21 cellular contexts compared by ENCODE assay signal in genomic region chr5:144144956-144145751, GRCh38. TPM values are rescaled to one million over a fixed set of nuclear protein-coding genes. Genes with fewer than 3 reads are reported as not detected.
A peak's percentile ranks its signal among the peaks of the same experiment; 100 is the strongest.
DNase-seq lines count a peak whose midpoint lies in the region; ATAC-seq, FAIRE-seq and TF ChIP-seq lines count a peak whose summit lies in the region.
"Had no signal": no experiment of that assay in that cellular context is flagged by ENCODE, and none has a peak within 500 bp of the region (broad histone marks: within the 10 kb centered on the region; RNA-seq: fewer than 3 reads in every experiment).

No MANE protein-coding gene starts in this region.

- no peak overlapping the region for H3K9ac ChIP-seq in keratinocyte (ENCODE audit: control insufficient read depth, extremely low read depth, insufficient read depth, low read length)

- H3K9me3 Mint-ChIP-seq in mesothelial cell of epicardium, result no peaks in the 10 kb centered on the region
- H3K9me3 Mint-ChIP-seq: CD4-positive, alpha-beta memory T cell; stimulated activated effector memory CD8-positive, alpha-beta T cell treated with anti-CD3 and anti-CD28 coated beads, Interleukin-12 subunit alpha, Interleukin-12 subunit beta, amount 100 ng/mL, for 72 hours had no signal

- H3K27me3 ChIP-seq in heart left ventricle (no peaks in the 10 kb centered on the region), keratinocyte (ENCODE audit: control insufficient read depth, extremely low read depth, insufficient read depth, low read length) (no peaks in the 10 kb centered on the region)
- H3K27me3 ChIP-seq: body of pancreas, transverse colon had no signal

- H3K27ac ChIP-seq in heart left ventricle (peak overlapping the region in 8 of 12 donors; percentile 8 to 60 (median 50)), keratinocyte (ENCODE audit: control insufficient read depth, insufficient read depth, low read length) (no peak overlapping the region)
- H3K27ac ChIP-seq: body of pancreas, transverse colon had no signal

- no peak for TF ChIP-seq POLR2A in heart left ventricle (IDR thresholded peaks at IDR 0.05)

- no peak overlapping the region for H3K4me2 ChIP-seq in keratinocyte (ENCODE audit: control insufficient read depth, extremely low read depth, insufficient read depth, low read depth, low read length)

- no peaks in the 10 kb centered on the region for H3K79me2 ChIP-seq in keratinocyte (ENCODE audit: control insufficient read depth, insufficient read depth, low read length)

- H3K4me3 ChIP-seq in heart left ventricle, result no peak overlapping the region
- H3K4me3 ChIP-seq in keratinocyte (ENCODE audit: control insufficient read depth in 2 of 3, extremely low read depth in 1 of 3, insufficient read depth in 2 of 3, low read depth in 1 of 3, low read length in 3 of 3), result no peak overlapping the region
- no peak overlapping the region for H3K4me3 ChIP-seq in foreskin fibroblast (ENCODE audit: low read depth in 1 of 2, low read length in 2 of 2)
- H3K4me3 ChIP-seq: body of pancreas, transverse colon had no signal

- no peaks in the 10 kb centered on the region for H4K20me1 ChIP-seq in keratinocyte (ENCODE audit: control insufficient read depth, extremely low read depth, insufficient read depth, low read length)

- DNase-seq in heart left ventricle, result no peak
- no peak for DNase-seq in cardiac septum (ENCODE audit: low spot score)
- DNase-seq in amniotic epithelial cell (ENCODE audit: low read depth), result peak; percentile 24
- no peak for DNase-seq in keratinocyte (ENCODE audit: low read depth, low spot score)
- DNase-seq in activated T-cell treated with anti-CD3 and anti-CD28 coated beads for 4 hours, result no peak
- DNase-seq in mesothelial cell of epicardium (ENCODE audit: low spot score in 2 of 2, unreplicated experiment in 2 of 2), result no peak
- DNase-seq in foreskin fibroblast, result no peak
- DNase-seq: ACHN; activated naive CD4-positive, alpha-beta T cell treated with Interleukin-2 at 50 U/mL for 16 hours; body of pancreas; CD4-positive, alpha-beta memory T cell; effector memory CD4-positive, alpha-beta T cell; NCI-H2171; occipital lobe; SIG-M5; transverse colon had no signal

- H3K9me1 ChIP-seq in keratinocyte (ENCODE audit: control insufficient read depth, extremely low read depth, insufficient read depth, low read length), result no peaks in the 10 kb centered on the region

- no peak overlapping the region for H3K4me3 Mint-ChIP-seq in mesothelial cell of epicardium
- H3K4me3 Mint-ChIP-seq: CD4-positive, alpha-beta memory T cell; stimulated activated effector memory CD8-positive, alpha-beta T cell treated with anti-CD3 and anti-CD28 coated beads, Interleukin-12 subunit alpha, Interleukin-12 subunit beta, amount 100 ng/mL, for 72 hours had no signal

- H2AFZ ChIP-seq in keratinocyte (ENCODE audit: control insufficient read depth, low read length), result no peak overlapping the region

- H3K27me3 Mint-ChIP-seq in mesothelial cell of epicardium (ENCODE audit: low read depth), result peaks cover 7% of the 10 kb centered on the region

- dilution Hi-C loops in keratinocyte (cut with MboI; ENCODE audit: extremely low pct_ligation_motif_present, low sequenced_read_pairs), result no loop called here

- H3K4me1 ChIP-seq in heart left ventricle (peaks cover 0 to 26% (median 11%) of the 10 kb centered on the region in 12 donors), keratinocyte (ENCODE audit: control insufficient read depth, extremely low read depth, insufficient read depth, low read length) (peaks cover 2% of the 10 kb centered on the region)
- H3K4me1 ChIP-seq: transverse colon had no signal

- ATAC-seq in heart left ventricle (peak in 3 of 4 donors; percentile 25 to 82 (median 58)), HG02678 (IDR thresholded peaks at IDR 0.05; ENCODE audit: unreplicated experiment) (no peak)
- ATAC-seq: body of pancreas; stimulated activated effector memory CD8-positive, alpha-beta T cell treated with anti-CD3 and anti-CD28 coated beads, Interleukin-12 subunit alpha, Interleukin-12 subunit beta, amount 100 ng/mL, for 72 hours had no signal

- peaks cover 18% of the 10 kb centered on the region for H3K4me1 Mint-ChIP-seq in mesothelial cell of epicardium

- no peaks in the 10 kb centered on the region for H3K36me3 Mint-ChIP-seq in mesothelial cell of epicardium
- H3K36me3 Mint-ChIP-seq: CD4-positive, alpha-beta memory T cell; stimulated activated effector memory CD8-positive, alpha-beta T cell treated with anti-CD3 and anti-CD28 coated beads, Interleukin-12 subunit alpha, Interleukin-12 subunit beta, amount 100 ng/mL, for 72 hours had no signal

- H3K9me3 ChIP-seq in heart left ventricle (no peaks in the 10 kb centered on the region), keratinocyte (ENCODE audit: control insufficient read depth, low read depth, low read length) (no peaks in the 10 kb centered on the region)
- H3K9me3 ChIP-seq: body of pancreas, transverse colon had no signal

- H3K27ac Mint-ChIP-seq in mesothelial cell of epicardium, result no peak overlapping the region
- H3K27ac Mint-ChIP-seq: CD4-positive, alpha-beta memory T cell; stimulated activated effector memory CD8-positive, alpha-beta T cell treated with anti-CD3 and anti-CD28 coated beads, Interleukin-12 subunit alpha, Interleukin-12 subunit beta, amount 100 ng/mL, for 72 hours had no signal

- peak; percentile 59 for FAIRE-seq in keratinocyte (lab: Jason Lieb, UNC)
- FAIRE-seq: HTR-8/SVneo, islet of Langerhans had no signal

- TF ChIP-seq CTCF in heart left ventricle (IDR thresholded peaks at IDR 0.05) (no peak), keratinocyte (optimal IDR thresholded peaks at IDR 0.05 in 1 of 3, IDR thresholded peaks at IDR 0.05 in 1 of 3, conservative IDR thresholded peaks at IDR 0.05 in 1 of 3; ENCODE audit: extremely low read depth in 1 of 3, insufficient read depth in 2 of 3, low read length in 3 of 3) (no peak), mesothelial cell of epicardium (IDR thresholded peaks at IDR 0.05; ENCODE audit: unreplicated experiment) (no peak), foreskin fibroblast (IDR thresholded peaks at IDR 0.05; ENCODE audit: low read depth, low read length) (no peak)

- intact Hi-C loops in heart left ventricle (cut with DNase I), result loop anchor here in 5 of 10 donors (5.0 to 10.0 kb wide), 7 partner anchors 310 to 1220 kb away; partner anchors contain the start of gene NR3C1 (in 2 of the 5)
- intact Hi-C loops in cardiac septum (cut with DNase I), result loop anchor here (5.0 to 10.0 kb wide), 4 partner anchors 113 to 1223 kb away; partner anchors contain the start of gene NR3C1

- 32 to 35% (median 33%) methylated on average over 4 of the region's 4 CpGs for WGBS in heart left ventricle, 4 donors

- H3K36me3 ChIP-seq in heart left ventricle (no peaks in the 10 kb centered on the region), keratinocyte (ENCODE audit: control insufficient read depth in 2 of 2, extremely low read depth in 1 of 2, insufficient read depth in 2 of 2, low read length in 2 of 2) (no peaks in the 10 kb centered on the region)
- H3K36me3 ChIP-seq: transverse colon had no signal

RNA-seq across cellular contexts. Expression of gene YIPF5, which starts 25.3 kb away (rescaled TPM):
- 10 to 100 TPM; 18.2 to 43.9 (median 31.0) TPM for total RNA-seq in heart left ventricle
- 10 to 100 TPM in 1 of 2 donors, 1 to 10 TPM in 1; 4.1 to 24.9 TPM for polyA plus RNA-seq in heart left ventricle
- total RNA-seq in cardiac septum, result 25.0 TPM
- polyA plus RNA-seq in keratinocyte, result 66.3 to 83.9 TPM (median 77.9 TPM) in 3 replicates
- 10.7 TPM for polyA plus RNA-seq in keratinocyte (2011; ENCODE audit: low read depth)
- polyA plus RNA-seq in keratinocyte (2011; cell fraction: cytosol; rRNA removed), result 29.4 and 55.1 TPM in 2 replicates
- 63.8 and 83.5 TPM in 2 replicates for polyA plus RNA-seq in keratinocyte (2011; cell fraction: nucleus; rRNA removed)
- polyA plus RNA-seq in keratinocyte (2012; ENCODE audit: low replicate concordance), result 37.0 and 52.5 TPM in 2 replicates
- 21.8 to 84.0 TPM (median 67.9 TPM) in 3 replicates for polyA minus RNA-seq in keratinocyte
- polyA minus RNA-seq in keratinocyte (2011; cell fraction: cytosol; rRNA and poly(A)+ RNA removed), result 28.6 TPM
- polyA minus RNA-seq in keratinocyte (2011; cell fraction: nucleus; rRNA and poly(A)+ RNA removed), result 27.6 and 63.0 TPM in 2 replicates
- 60.2 to 63.0 TPM (median 60.2 TPM) in 3 replicates for total RNA-seq in mesothelial cell of epicardium

RNA-seq across cellular contexts. Expression of gene KCTD16, which starts 25.5 kb away (rescaled TPM):
- total RNA-seq in heart left ventricle (under 1 TPM in 8 of 9 donors, not detected in 1; 0.02 to 0.32 (median 0.12) TPM), cardiac septum (0.08 TPM), mesothelial cell of epicardium (3.9 to 4.8 TPM (median 4.5 TPM) in 3 replicates)
- polyA plus RNA-seq in heart left ventricle (not detected), keratinocyte (0.02 to 0.08 TPM (median 0.04 TPM) in 3 replicates)
- not detected for polyA plus RNA-seq in keratinocyte (2011; ENCODE audit: low read depth)
- polyA plus RNA-seq in keratinocyte (2011; cell fraction: cytosol; rRNA removed), result 0.01 and 0.04 TPM in 2 replicates
- 0.01 and 0.03 TPM in 2 replicates for polyA plus RNA-seq in keratinocyte (2011; cell fraction: nucleus; rRNA removed)
- 0.03 TPM in 1 of 2 replicates, not detected in the other for polyA plus RNA-seq in keratinocyte (2012; ENCODE audit: low replicate concordance)
- polyA minus RNA-seq in keratinocyte, result 0.03 to 0.59 TPM in 2 of 3 replicates, not detected in the other
- not detected for polyA minus RNA-seq in keratinocyte (2011; cell fraction: cytosol; rRNA and poly(A)+ RNA removed)
- polyA minus RNA-seq in keratinocyte (2011; cell fraction: nucleus; rRNA and poly(A)+ RNA removed), result 0.08 and 0.11 TPM in 2 replicates
- total RNA-seq: T-helper 2 cell treated with Interferon-gamma antibody and Interleukin-4, amounts not matched to agents 100 ng/mL and 5 ng/mL, for 36 hours had no signal
